Comparison of ENCODE assay signal across 8 cellular contexts in genomic region chr5:149834246-149834855, GRCh38.
A peak's percentile ranks its signal among the peaks of the same experiment; 100 is the strongest.
DNase-seq lines count a peak whose midpoint lies in the region; ATAC-seq, FAIRE-seq and TF ChIP-seq lines count a peak whose summit lies in the region.

No MANE protein-coding gene starts in this region.

- ATAC-seq in activated B cell treated with CpG ODN at 0.5 μM for 24 hours (ENCODE audit: low read depth) (peak; percentile 26), GM21390 (IDR thresholded peaks at IDR 0.05; ENCODE audit: unreplicated experiment) (no peak)
- ATAC-seq in stimulated activated naive CD8-positive, alpha-beta T cell treated with anti-CD3 and anti-CD28 coated beads, Interleukin-15, Interleukin-2, amounts not matched to agents 100 U/mL and 50 U/mL, for 24 hours, result peak; percentile 37

- H3K4me1 Mint-ChIP-seq in activated B cell treated with CpG ODN at 0.5 μM for 24 hours, result peaks cover 8% of the 10 kb centered on the region

- H3K27ac Mint-ChIP-seq in activated B cell treated with CpG ODN at 0.5 μM for 24 hours, result no peak overlapping the region

- H3K9me3 ChIP-seq in BE2C, result no peaks in the 10 kb centered on the region

- H3K4me1 ChIP-seq in BE2C, result no peaks in the 10 kb centered on the region

- intact Hi-C loops in activated B cell treated with CpG ODN at 0.5 μM for 24 hours (cut with micrococcal nuclease), result loop anchor here (1.0 to 10.0 kb wide), 6 partner anchors 19 to 793 kb away; partner anchors contain the start of gene TCOF1

- no peaks in the 10 kb centered on the region for H3K27me3 ChIP-seq in BE2C

- CTCF ChIA-PET in activated B cell treated with CpG ODN at 0.5 μM for 24 hours (lab: Charles Lee), result interaction anchor here (0.6 to 9.9 kb wide), 21 partner anchors 9 to 385 kb away, joined by 3 to 121 read pairs (median 5); partner anchors contain the start of genes HMGXB3 and TIGD6

- TF ChIP-seq CTCF in BE2C (IDR thresholded peaks at IDR 0.05; ENCODE audit: low read depth, low read length) (peak; percentile 90), activated B cell treated with CpG ODN at 0.5 μM for 24 hours (IDR thresholded peaks at IDR 0.05) (no peak)

- POLR2A ChIA-PET in activated B cell treated with CpG ODN at 0.5 μM for 24 hours (lab: Charles Lee), result interaction anchor here (1.6 kb wide), 1 partner anchor 19 kb away, joined by 5 read pairs; no protein-coding TSS in a partner anchor

- H3K27me3 Mint-ChIP-seq in activated B cell treated with CpG ODN at 0.5 μM for 24 hours, result no peaks in the 10 kb centered on the region

- H3K36me3 Mint-ChIP-seq in activated B cell treated with CpG ODN at 0.5 μM for 24 hours (ENCODE audit: low read depth), result peaks cover 28% of the 10 kb centered on the region

- H3K36me3 ChIP-seq in BE2C, result peaks cover 21% of the 10 kb centered on the region

- no peak overlapping the region for H3K4me3 Mint-ChIP-seq in activated B cell treated with CpG ODN at 0.5 μM for 24 hours

- no peak overlapping the region for H3K4me3 ChIP-seq in BE2C (ENCODE audit: low read depth, low read length)

- no peaks in the 10 kb centered on the region for H3K9me3 Mint-ChIP-seq in activated B cell treated with CpG ODN at 0.5 μM for 24 hours

- DNase-seq in BE2C (peak; percentile 75), GM19239 (ENCODE audit: insufficient read length, low spot score) (peak; percentile 50), NCI-H226 (peak; percentile 19), activated B cell treated with CpG ODN at 0.5 μM for 24 hours (no peak), ecto neural progenitor cell (ENCODE audit: low spot score) (peak; percentile 61), lung microvascular endothelial cell (ENCODE audit: low read depth in 2 of 2) (peak; percentile 92 to 93)
- peak; percentile 41 for DNase-seq in stimulated activated naive CD8-positive, alpha-beta T cell treated with anti-CD3 and anti-CD28 coated beads, Interleukin-15, Interleukin-2, amounts not matched to agents 100 U/mL and 50 U/mL, for 24 hours

- FAIRE-seq in GM19239 (lab: Jason Lieb, UNC), result peak; percentile 64
